ENCODE assay signal across 8 cellular contexts in genomic region chr18:9615280-9615797, GRCh38. TPM values are rescaled to one million over a fixed set of nuclear protein-coding genes. Genes with fewer than 3 reads are reported as not detected.
A peak's percentile ranks its signal among the peaks of the same experiment; 100 is the strongest.
DNase-seq lines count a peak whose midpoint lies in the region; ATAC-seq and TF ChIP-seq lines count a peak whose summit lies in the region.

No MANE protein-coding gene starts in this region.

- no peaks in the 10 kb centered on the region for H3K36me3 Mint-ChIP-seq in naive B cell

- DNase-seq in AG10803 (ENCODE audit: low read depth) (no peak), LHCN-M2 (ENCODE audit: low read depth) (peak; percentile 22), coronary artery (ENCODE audit: low spot score) (no peak), naive B cell (no peak), left lobe of liver (ENCODE audit: low spot score) (no peak), GDM1 (lab: John Stamatoyannopoulos, UW) (no peak), glomerular visceral epithelial cell (ENCODE audit: extremely low spot score) (no peak)
- DNase-seq in stimulated activated CD4-positive, alpha-beta T cell treated with anti-CD3 and anti-CD28 coated beads, Interleukin-4, amount 100 ng/mL, for 1 hour = no peak

- peak overlapping the region; percentile 99 for H3K27ac ChIP-seq in coronary artery

- H3K27ac Mint-ChIP-seq in naive B cell = peak overlapping the region; percentile 75 to 97 (median 88)

- ATAC-seq in naive B cell (ENCODE audit: low read depth in 2 of 2) = no peak
- ATAC-seq in left lobe of liver = no peak

- H3K4me3 Mint-ChIP-seq in naive B cell = peak overlapping the region; percentile 73 to 95 (median 87)

- H3K4me3 ChIP-seq in AG10803 (ENCODE audit: low read length) (peak overlapping the region; percentile 68), coronary artery (peak overlapping the region; percentile 95)

- H3K4me1 Mint-ChIP-seq in naive B cell = peaks cover 17 to 36% (median 24%) of the 10 kb centered on the region in 3 donors

- H3K27me3 Mint-ChIP-seq in naive B cell = no peaks in the 10 kb centered on the region

- TF ChIP-seq CTCF in AG10803 (conservative IDR thresholded peaks at IDR 0.05; ENCODE audit: low read length) = no peak
- no peak for TF ChIP-seq CTCF in coronary artery (IDR thresholded peaks at IDR 0.05)

- H3K9me3 Mint-ChIP-seq in naive B cell = no peaks in the 10 kb centered on the region

RNA-seq across cellular contexts. Expression of gene PPP4R1, which starts 1.0 kb away (rescaled TPM):
- total RNA-seq in LHCN-M2 (2014; rRNA removed) (107 and 109 TPM in 2 replicates), left lobe of liver (20.1 TPM)
- 46.8 TPM for polyA plus RNA-seq in LHCN-M2 (2012)
- 10 to 100 TPM in 4 of 6 donors, 1 to 10 TPM in 2; 8.9 to 21.1 (median 12.8) TPM for polyA plus RNA-seq in naive B cell (ENCODE audit: low read depth in 6 of 6)
